In the genomic region with DNA sequence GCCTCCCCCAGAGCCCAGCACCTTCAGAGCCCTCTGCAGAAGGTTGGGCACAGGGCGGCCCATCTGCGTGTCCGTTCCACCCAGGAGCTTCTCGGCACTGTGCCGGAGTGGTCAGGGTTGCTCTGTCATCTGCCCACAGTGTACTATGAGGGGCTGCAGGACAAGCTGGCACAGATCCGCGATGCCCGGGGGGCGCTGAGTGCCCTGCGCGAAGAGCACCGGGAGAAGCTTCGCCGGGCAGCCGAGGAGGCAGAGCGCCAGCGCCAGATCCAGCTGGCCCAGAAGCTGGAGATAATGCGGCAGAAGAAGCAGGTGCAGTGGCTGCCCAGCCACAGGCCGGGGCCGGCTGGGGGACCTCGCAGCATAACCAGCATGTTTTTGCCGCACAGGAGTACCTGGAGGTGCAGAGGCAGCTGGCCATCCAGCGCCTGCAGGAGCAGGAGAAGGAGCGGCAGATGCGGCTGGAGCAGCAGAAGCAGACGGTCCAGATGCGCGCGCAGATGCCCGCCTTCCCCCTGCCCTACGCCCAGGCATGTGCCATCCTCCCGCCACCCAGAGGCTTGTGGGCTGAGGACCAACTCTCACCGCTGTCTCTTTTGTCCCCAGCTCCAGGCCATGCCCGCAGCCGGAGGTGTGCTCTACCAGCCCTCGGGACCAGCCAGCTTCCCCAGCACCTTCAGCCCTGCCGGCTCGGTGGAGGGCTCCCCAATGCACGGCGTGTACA, we compare ENCODE assay signal across 15 cellular contexts. TPM values are rescaled to one million over a fixed set of nuclear protein-coding genes. Genes with fewer than 3 reads are reported as not detected.
DNase-seq lines count a peak whose midpoint lies in the region; ATAC-seq and TF ChIP-seq lines count a peak whose summit lies in the region.
"Had no signal": no experiment of that assay in that cellular context is flagged by ENCODE, and none has a peak within 500 bp of the region (broad histone marks: within the 10 kb centered on the region; RNA-seq: fewer than 3 reads in every experiment).

No MANE protein-coding gene starts in this region.

- no peak overlapping the region for H3K9ac ChIP-seq in HCT116 (ENCODE audit: low read length)

- H3K4me2 ChIP-seq in HCT116 (ENCODE audit: low read length), result no peak overlapping the region

- RAD21 ChIA-PET in HCT116 (lab: Charles Lee; ENCODE audit: low non-redundant PET in 1 of 2, low total read pairs in 2 of 2, uncharacterized antibody in 2 of 2, unreplicated experiment in 2 of 2), result no interaction called here

- TF ChIP-seq RAD21 in HCT116 (IDR thresholded peaks at IDR 0.05; ENCODE audit: low read depth), result no peak

- no peaks in the 10 kb centered on the region for H3K9me2 ChIP-seq in HCT116 (ENCODE audit: insufficient read depth)

- BruUV-seq in Caco-2 (replicated peaks; lab: Mats Ljungman, UMichigan), result TSS peak; percentile 33
- TSS peak; percentile 17 for BruUV-seq in HCT116 (replicated peaks; lab: Mats Ljungman, UMichigan)

- DNase-seq in Caco-2 (no peak), HCT116 (ENCODE audit: low read depth, low spot score) (no peak), left colon (no peak), head of caudate nucleus (no peak)
- no peak for DNase-seq in central memory CD8-positive, alpha-beta T cell (ENCODE audit: low spot score in 2 of 2)
- no peak for DNase-seq in T-helper 2 cell treated with Interferon-gamma antibody and Interleukin-4, amounts not matched to agents 5 μg/mL and 100 μg/mL, for 36 hours (ENCODE audit: low spot score)
- DNase-seq in stimulated activated CD4-positive, alpha-beta T cell treated with anti-CD3 and anti-CD28 coated beads, Interleukin-12 subunit alpha, Interleukin-12 subunit beta, amount 100 ng/mL, for 4 hours, result no peak
- DNase-seq: GDM1, Karpas-422, MM.1S, NCI-H1092 treated with DMSO at 0.1 percent for 48 hours, NCI-H345, NCI-H526 treated with DMSO at 0.1 percent for 48 hours had no signal

- intact Hi-C loops in Caco-2 (cut with micrococcal nuclease; ENCODE audit: unreplicated experiment), result no loop called here
- intact Hi-C loops in HCT116 (cut with micrococcal nuclease), result loop anchor here (10.0 kb wide), 1 partner anchor 142 kb away; the partner anchor contains the start of gene FAAP100
- intact Hi-C loops in left colon (cut with DNase I, micrococcal nuclease), result no loop called here
- intact Hi-C loops in head of caudate nucleus (cut with DNase I), result no loop called here

- peaks cover 9% of the 10 kb centered on the region for H3K4me1 Mint-ChIP-seq in Caco-2 (ENCODE audit: low read depth, unreplicated experiment)
- peaks cover 8% of the 10 kb centered on the region for H3K4me1 Mint-ChIP-seq in central memory CD8-positive, alpha-beta T cell
- no peaks in the 10 kb centered on the region for H3K4me1 Mint-ChIP-seq in T-helper 2 cell treated with Interferon-gamma antibody and Interleukin-4, amounts not matched to agents 5 μg/mL and 100 μg/mL, for 36 hours (ENCODE audit: low read depth)

- H3K27me3 Mint-ChIP-seq in Caco-2 (ENCODE audit: insufficient read depth, unreplicated experiment), result no peaks in the 10 kb centered on the region
- no peaks in the 10 kb centered on the region for H3K27me3 Mint-ChIP-seq in central memory CD8-positive, alpha-beta T cell
- no peaks in the 10 kb centered on the region for H3K27me3 Mint-ChIP-seq in T-helper 2 cell treated with Interferon-gamma antibody and Interleukin-4, amounts not matched to agents 5 μg/mL and 100 μg/mL, for 36 hours (ENCODE audit: low read depth)

- no peak for TF ChIP-seq POLR2A in HCT116 (IDR thresholded peaks at IDR 0.05; ENCODE audit: borderline replicate concordance, extremely low read depth, insufficient read depth, insufficient read length)

- POLR2A ChIA-PET in Caco-2 (lab: Charles Lee), result no interaction called here
- POLR2A ChIA-PET in HCT116 (lab: Charles Lee), result no interaction called here

- no peaks in the 10 kb centered on the region for H4K20me1 ChIP-seq in HCT116 (ENCODE audit: insufficient read depth)

- H3K9me3 ChIP-seq in Caco-2, result no peaks in the 10 kb centered on the region
- H3K9me3 ChIP-seq in HCT116 (ENCODE audit: control insufficient read depth in 1 of 2, insufficient read depth in 1 of 2, low read depth in 1 of 2, low read length in 2 of 2), result no peaks in the 10 kb centered on the region
- H3K9me3 ChIP-seq: SJSA1 had no signal

- TF ChIP-seq CTCF in Caco-2 (IDR thresholded peaks at IDR 0.05; ENCODE audit: insufficient read depth in 1 of 2, low read depth in 1 of 2, low read length in 1 of 2, severe bottlenecking in 1 of 2, unreplicated experiment in 1 of 2), result no peak
- no peak for TF ChIP-seq CTCF in HCT116 (IDR thresholded peaks at IDR 0.05 in 2 of 3, conservative IDR thresholded peaks at IDR 0.05 in 1 of 3; ENCODE audit: borderline replicate concordance in 1 of 3, insufficient read depth in 1 of 3, low read depth in 2 of 3, low read length in 2 of 3)

- no peak overlapping the region for H2AFZ ChIP-seq in HCT116 (ENCODE audit: low read depth, low read length, poor library complexity, severe bottlenecking)

- no peaks in the 10 kb centered on the region for H3K27me3 ChIP-seq in Caco-2 (replicated peaks; ENCODE audit: control insufficient read depth, insufficient read depth, low read length)
- H3K27me3 ChIP-seq in HCT116 (ENCODE audit: insufficient read depth, low read length), result no peaks in the 10 kb centered on the region
- H3K27me3 ChIP-seq: SJSA1 had no signal

- H3K4me3 ChIP-seq in Caco-2 (ENCODE audit: low read depth, low read length) (no peak overlapping the region), HCT116 (replicated peaks in 1 of 2; ENCODE audit: low read depth in 1 of 2, low read length in 2 of 2) (no peak overlapping the region)
- H3K4me3 ChIP-seq: SJSA1 had no signal

- CTCF ChIA-PET in Caco-2 (lab: Charles Lee) (interaction anchor here (0.5 kb wide), 1 partner anchor 11 kb away, joined by 3 read pairs; no protein-coding TSS in a partner anchor), HCT116 (lab: Charles Lee) (no interaction called here)

- peaks cover 4% of the 10 kb centered on the region for H3K36me3 ChIP-seq in Caco-2 (ENCODE audit: control insufficient read depth, insufficient read depth, low read length)
- H3K36me3 ChIP-seq in HCT116 (ENCODE audit: control insufficient read depth in 1 of 2, insufficient read depth in 2 of 2, low read length in 2 of 2), result peaks cover 54 to 78% of the 10 kb centered on the region in 2 experiments

- no peak overlapping the region for H3K4me3 Mint-ChIP-seq in Caco-2 (ENCODE audit: unreplicated experiment)
- H3K4me3 Mint-ChIP-seq in central memory CD8-positive, alpha-beta T cell, result no peak overlapping the region
- no peak overlapping the region for H3K4me3 Mint-ChIP-seq in T-helper 2 cell treated with Interferon-gamma antibody and Interleukin-4, amounts not matched to agents 5 μg/mL and 100 μg/mL, for 36 hours
- H3K4me3 Mint-ChIP-seq: CD8-positive, alpha-beta T cell had no signal

- ATAC-seq in HCT116, result no peak
- no peak for ATAC-seq in central memory CD8-positive, alpha-beta T cell (replicated peaks; ENCODE audit: extremely low read depth, poor library complexity, severe bottlenecking)
- ATAC-seq in left colon, result peak; percentile 3
- ATAC-seq: CD8-positive, alpha-beta T cell had no signal

- peaks cover 87% of the 10 kb centered on the region for H3K36me3 Mint-ChIP-seq in Caco-2 (ENCODE audit: insufficient read depth, unreplicated experiment)
- peaks cover 27% of the 10 kb centered on the region for H3K36me3 Mint-ChIP-seq in central memory CD8-positive, alpha-beta T cell (ENCODE audit: insufficient read depth)
- peaks cover 39% of the 10 kb centered on the region for H3K36me3 Mint-ChIP-seq in T-helper 2 cell treated with Interferon-gamma antibody and Interleukin-4, amounts not matched to agents 5 μg/mL and 100 μg/mL, for 36 hours (ENCODE audit: low read depth)

- H3K27ac ChIP-seq in HCT116 (ENCODE audit: low read depth, low read length), result peak overlapping the region; percentile 27; the same call in 1 of the 2 replicates
- H3K27ac ChIP-seq: SJSA1 had no signal

- no peaks in the 10 kb centered on the region for H3K9me3 Mint-ChIP-seq in Caco-2 (ENCODE audit: unreplicated experiment)
- H3K9me3 Mint-ChIP-seq in central memory CD8-positive, alpha-beta T cell, result no peaks in the 10 kb centered on the region
- H3K9me3 Mint-ChIP-seq in T-helper 2 cell treated with Interferon-gamma antibody and Interleukin-4, amounts not matched to agents 5 μg/mL and 100 μg/mL, for 36 hours, result no peaks in the 10 kb centered on the region
- H3K9me3 Mint-ChIP-seq: CD8-positive, alpha-beta T cell had no signal

- H3K4me1 ChIP-seq in Caco-2 (peaks cover 2% of the 10 kb centered on the region), HCT116 (ENCODE audit: control insufficient read depth in 1 of 2, insufficient read depth in 2 of 2, low read length in 2 of 2) (peaks cover 3 to 9% of the 10 kb centered on the region in 2 experiments; a peak in 3 of 4 replicates)

- H3K79me2 ChIP-seq in HCT116 (ENCODE audit: insufficient read depth, low read length), result peaks cover 84% of the 10 kb centered on the region

- no peak overlapping the region for H3K27ac Mint-ChIP-seq in Caco-2 (ENCODE audit: unreplicated experiment)
- peak overlapping the region; percentile 25 for H3K27ac Mint-ChIP-seq in central memory CD8-positive, alpha-beta T cell (ENCODE audit: low read depth)
- H3K27ac Mint-ChIP-seq in T-helper 2 cell treated with Interferon-gamma antibody and Interleukin-4, amounts not matched to agents 5 μg/mL and 100 μg/mL, for 36 hours, result no peak overlapping the region
- H3K27ac Mint-ChIP-seq: CD8-positive, alpha-beta T cell had no signal

TF ChIP-seq in HCT116, 20 proteins besides CTCF, POLR2A, EP300 and RAD21 (continues in another document):
- no peak for TF ChIP-seq TCF7L2 (IDR thresholded peaks at IDR 0.05; ENCODE audit: borderline replicate concordance, extremely low read depth, insufficient read depth, insufficient read length)
- TF ChIP-seq ZNF274 (IDR thresholded peaks at IDR 0.05; ENCODE audit: low read depth, low read length), result no peak
- TF ChIP-seq POLR2AphosphoS5 (IDR thresholded peaks at IDR 0.05; ENCODE audit: low read depth, low read length), result peak; percentile 20
- no peak for TF ChIP-seq EZH2phosphoT487 (IDR thresholded peaks at IDR 0.05; ENCODE audit: borderline replicate concordance)

RNA-seq across cellular contexts. Expression of gene MRPL12, which starts 6.8 kb away (rescaled TPM):
- total RNA-seq in Caco-2 (2022) (164 and 176 TPM in 2 replicates), HCT116 (2021; ENCODE audit: unreplicated experiment) (260 TPM), left colon (100 to 1,000 TPM in 1 of 2 donors, 10 to 100 TPM in 1; 88.2 to 146 TPM)
- 178 and 227 TPM in 2 replicates for polyA plus RNA-seq in HCT116 (2012)

RNA-seq across cellular contexts. Expression of gene HGS, which starts 12.6 kb away (rescaled TPM):
- 176 and 178 TPM in 2 replicates for total RNA-seq in Caco-2 (2022)
- total RNA-seq in HCT116 (2021; ENCODE audit: unreplicated experiment), result 231 TPM
- polyA plus RNA-seq in HCT116 (2012), result 235 and 241 TPM in 2 replicates
- total RNA-seq in left colon, result 100 to 1,000 TPM in 1 of 2 donors, 10 to 100 TPM in 1; 98.5 to 105 TPM

RNA-seq across cellular contexts. Expression of gene ARL16, which starts 12.8 kb away (rescaled TPM):
- total RNA-seq in Caco-2 (2022) (45.1 and 49.8 TPM in 2 replicates), HCT116 (2021; ENCODE audit: unreplicated experiment) (47.5 TPM), left colon (10 to 100 TPM; 14.3 to 30.5 TPM)
- polyA plus RNA-seq in HCT116 (2012), result 39.0 and 43.1 TPM in 2 replicates

RNA-seq across cellular contexts. Expression of gene SLC25A10, which starts 15.7 kb away (rescaled TPM):
- total RNA-seq in Caco-2 (2022) (49.5 and 54.8 TPM in 2 replicates), HCT116 (2021; ENCODE audit: unreplicated experiment) (70.8 TPM), left colon (10 to 100 TPM; 52.5 to 76.2 TPM)
- 52.7 and 57.5 TPM in 2 replicates for polyA plus RNA-seq in HCT116 (2012)

RNA-seq across cellular contexts. Expression of gene CCDC137, which starts 29.8 kb away (rescaled TPM):
- total RNA-seq in Caco-2 (2022) (49.0 and 50.5 TPM in 2 replicates), HCT116 (2021; ENCODE audit: unreplicated experiment) (77.5 TPM), left colon (10 to 100 TPM; 14.0 to 19.4 TPM)
- polyA plus RNA-seq in HCT116 (2012), result 39.7 and 42.4 TPM in 2 replicates
